19 cellular contexts compared by ENCODE assay signal in genomic region chr3:39499651-39500273, GRCh38. TPM values are rescaled to one million over a fixed set of nuclear protein-coding genes. Genes with fewer than 3 reads are reported as not detected.
"Had no signal": no experiment of that assay in that cellular context is flagged by ENCODE, and none has a peak within 500 bp of the region (broad histone marks: within the 10 kb centered on the region; RNA-seq: fewer than 3 reads in every experiment).

No MANE protein-coding gene starts in this region.

- ATAC-seq: esophagus mucosa; left lung; naive thymus-derived CD8-positive, alpha-beta T cell; pancreas; upper lobe of right lung had no signal

- H3K9me3 ChIP-seq: left lung, pancreas, SJSA1, testis, upper lobe of right lung had no signal

- H3K4me1 ChIP-seq: left lung, pancreas, SJSA1, testis had no signal

- H3K36me3 ChIP-seq: brain microvascular endothelial cell, left lung, pancreas, SJSA1, upper lobe of right lung had no signal

- H3K27me3 ChIP-seq: testis had no signal

- DNase-seq: activated CD4-positive, alpha-beta T cell treated with anti-CD3 and anti-CD28 coated beads, Interleukin-2, amount 50 U/mL, for 4 hours; activated naive CD4-positive, alpha-beta T cell treated with anti-CD3 and anti-CD28 coated beads for 36 hours; activated T-cell treated with anti-CD3 and anti-CD28 coated beads, Interleukin-2, amount 50 U/mL, for 1 hour; amygdala; brain microvascular endothelial cell; cerebellar nuclear complex; endodermal cell; left lung; naive thymus-derived CD8-positive, alpha-beta T cell; pancreas; small intestine; stimulated activated CD4-positive, alpha-beta T cell treated with anti-CD3 and anti-CD28 coated beads, Interleukin-4, amount 100 ng/mL, for 24 hours; stimulated activated naive CD4-positive, alpha-beta T cell; SW 1271; testis; upper lobe of right lung had no signal

- H3K4me3 ChIP-seq: left lung, pancreas, SJSA1, testis, upper lobe of right lung had no signal

- FAIRE-seq: pancreas, small intestine had no signal

- H3K27ac ChIP-seq: brain microvascular endothelial cell, left lung, pancreas, SJSA1, testis, upper lobe of right lung had no signal

RNA-seq across cellular contexts. Expression of gene MOBP, which starts 32.3 kb away (rescaled TPM):
- total RNA-seq: activated naive CD4-positive, alpha-beta T cell treated with anti-CD3 and anti-CD28 coated beads for 36 hours; activated T-helper 2 cell treated with anti-CD3 and anti-CD28 coated beads, Interferon-gamma antibody, Interleukin-2, Interleukin-4, amounts not matched to agents 10 μg/mL and 5 μg/mL and 100 μg/mL, durations not matched to agents 14 hours and 24 hours and 36 hours; esophagus mucosa; naive thymus-derived CD8-positive, alpha-beta T cell; pancreas; SJSA1; upper lobe of right lung had no signal
- polyA plus RNA-seq: naive thymus-derived CD8-positive, alpha-beta T cell; pancreas had no signal
